In genomic region chr1:58764294-58764978, GRCh38 we compare ENCODE assay signal across 12 cellular contexts. TPM values are rescaled to one million over a fixed set of nuclear protein-coding genes. Genes with fewer than 3 reads are reported as not detected.
A peak's percentile ranks its signal among the peaks of the same experiment; 100 is the strongest.
DNase-seq lines count a peak whose midpoint lies in the region; ATAC-seq and TF ChIP-seq lines count a peak whose summit lies in the region.
"Had no signal": no experiment of that assay in that cellular context is flagged by ENCODE, and none has a peak within 500 bp of the region (broad histone marks: within the 10 kb centered on the region; RNA-seq: fewer than 3 reads in every experiment).

No MANE protein-coding gene starts in this region.

- H3K27me3 Mint-ChIP-seq in activated T-helper 1 cell treated with anti-CD3 and anti-CD28 coated beads, Interleukin-12 subunit alpha, Interleukin-12 subunit beta, Interleukin-2, Interleukin-4 antibody, amounts not matched to agents 30 ng/mL and 10 ng/mL and 1 ng/mL, durations not matched to agents 14 hours and 24 hours and 36 hours (ENCODE audit: insufficient read depth), result peaks cover 8% of the 10 kb centered on the region

- H3K4me3 ChIP-seq in RWPE2 (ENCODE audit: severe bottlenecking) (no peak overlapping the region), skeletal muscle satellite cell (ENCODE audit: low read length) (peak overlapping the region; percentile 33), OCI-LY7 (ENCODE audit: low read depth, low read length, poor library complexity, severe bottlenecking) (no peak overlapping the region)

- H3K9me2 ChIP-seq in OCI-LY7 (ENCODE audit: insufficient read depth, low read length), result no peaks in the 10 kb centered on the region

- H3K27me3 ChIP-seq in RWPE2 (ENCODE audit: insufficient read depth, poor library complexity, severe bottlenecking) (no peaks in the 10 kb centered on the region), skeletal muscle satellite cell (ENCODE audit: control insufficient read depth, insufficient read depth, low read length) (no peaks in the 10 kb centered on the region)

- H3K4me3 Mint-ChIP-seq in activated T-helper 1 cell treated with anti-CD3 and anti-CD28 coated beads, Interleukin-12 subunit alpha, Interleukin-12 subunit beta, Interleukin-2, Interleukin-4 antibody, amounts not matched to agents 30 ng/mL and 10 ng/mL and 1 ng/mL, durations not matched to agents 14 hours and 24 hours and 36 hours, result no peak overlapping the region
- H3K4me3 Mint-ChIP-seq: activated CD8-positive, alpha-beta T cell treated with anti-CD3 and anti-CD28 coated beads, Interleukin-2, amount 10 ng/mL, durations not matched to agents 7 days and 5 days; activated naive CD8-positive, alpha-beta T cell treated with anti-CD3 and anti-CD28 coated beads, Interleukin-2, amount 10 ng/mL, durations not matched to agents 7 days and 5 days had no signal

- no peak overlapping the region for H3K27ac Mint-ChIP-seq in activated T-helper 1 cell treated with anti-CD3 and anti-CD28 coated beads, Interleukin-12 subunit alpha, Interleukin-12 subunit beta, Interleukin-2, Interleukin-4 antibody, amounts not matched to agents 30 ng/mL and 10 ng/mL and 1 ng/mL, durations not matched to agents 14 hours and 24 hours and 36 hours
- H3K27ac Mint-ChIP-seq: activated CD8-positive, alpha-beta T cell treated with anti-CD3 and anti-CD28 coated beads, Interleukin-2, amount 10 ng/mL, durations not matched to agents 7 days and 5 days; activated naive CD8-positive, alpha-beta T cell treated with anti-CD3 and anti-CD28 coated beads, Interleukin-2, amount 10 ng/mL, durations not matched to agents 7 days and 5 days had no signal

- POLR2A ChIA-PET in OCI-LY7 (lab: Charles Lee), result interaction anchor here (0.6 to 0.7 kb wide), 2 partner anchors 52 to 556 kb away, joined by 3 to 4 read pairs; no protein-coding TSS in a partner anchor

- H3K4me2 ChIP-seq in skeletal muscle satellite cell (ENCODE audit: low read length) (peak overlapping the region; percentile 72), OCI-LY7 (ENCODE audit: low read length) (no peak overlapping the region)

- H3K36me3 Mint-ChIP-seq in activated T-helper 1 cell treated with anti-CD3 and anti-CD28 coated beads, Interleukin-12 subunit alpha, Interleukin-12 subunit beta, Interleukin-2, Interleukin-4 antibody, amounts not matched to agents 30 ng/mL and 10 ng/mL and 1 ng/mL, durations not matched to agents 14 hours and 24 hours and 36 hours (ENCODE audit: low read depth), result peaks cover 4% of the 10 kb centered on the region

- no peak for TF ChIP-seq CTCF in RWPE2 (IDR thresholded peaks at IDR 0.05; ENCODE audit: poor library complexity, severe bottlenecking)
- TF ChIP-seq CTCF in OCI-LY7 (conservative IDR thresholded peaks at IDR 0.05; ENCODE audit: low read length), result no peak

- H3K4me1 ChIP-seq in RWPE2 (ENCODE audit: insufficient read depth, poor library complexity, severe bottlenecking) (peaks cover 32% of the 10 kb centered on the region), skeletal muscle satellite cell (ENCODE audit: control insufficient read depth, insufficient read depth, low read length) (peaks cover 62% of the 10 kb centered on the region), OCI-LY7 (ENCODE audit: insufficient read depth, low read length, poor library complexity, severe bottlenecking) (no peaks in the 10 kb centered on the region)

- peak; percentile 65 for ATAC-seq in RWPE2 (ENCODE audit: low read depth)
- ATAC-seq: activated CD8-positive, alpha-beta T cell treated with anti-CD3 and anti-CD28 coated beads, Interleukin-2, amount 10 ng/mL, durations not matched to agents 7 days and 5 days had no signal

- peak overlapping the region; percentile 84 for H3K27ac ChIP-seq in RWPE2 (ENCODE audit: poor library complexity, severe bottlenecking)
- no peak overlapping the region for H3K27ac ChIP-seq in OCI-LY7 (ENCODE audit: low read depth, low read length, poor library complexity, severe bottlenecking)
- H3K27ac ChIP-seq: HL-60 had no signal

- DNase-seq in GM04503 (ENCODE audit: low read depth) (peak; percentile 87), RWPE2 (ENCODE audit: low spot score) (no peak), fibroblast of peridontal ligament (ENCODE audit: extremely low read depth) (peak; percentile 87), OCI-LY7 (ENCODE audit: low spot score) (no peak), SW480 (ENCODE audit: low spot score) (no peak)
- DNase-seq in activated T-helper 1 cell treated with anti-CD3 and anti-CD28 coated beads, Interleukin-12 subunit alpha, Interleukin-12 subunit beta, Interleukin-2, Interleukin-4 antibody, amounts not matched to agents 30 ng/mL and 10 ng/mL and 1 ng/mL, durations not matched to agents 14 hours and 24 hours and 36 hours (ENCODE audit: low spot score), result no peak
- DNase-seq: activated CD8-positive, alpha-beta T cell treated with anti-CD3 and anti-CD28 coated beads, Interleukin-2, amount 10 ng/mL, durations not matched to agents 7 days and 5 days; activated naive CD8-positive, alpha-beta T cell treated with anti-CD3 and anti-CD28 coated beads, Interleukin-2, amount 10 ng/mL, durations not matched to agents 7 days and 5 days; effector CD8-positive, alpha-beta T cell; NCI-H1092 treated with DMSO at 0.1 percent for 48 hours had no signal

- H3K36me3 ChIP-seq in RWPE2 (ENCODE audit: low read depth), result no peaks in the 10 kb centered on the region
- H3K36me3 ChIP-seq in skeletal muscle satellite cell (ENCODE audit: insufficient read depth, low read length), result no peaks in the 10 kb centered on the region
- H3K36me3 ChIP-seq in OCI-LY7 (ENCODE audit: insufficient read depth, low read length), result no peaks in the 10 kb centered on the region

- H3K9ac ChIP-seq in skeletal muscle satellite cell (ENCODE audit: low read depth, low read length), result peak overlapping the region; percentile 78

- H3K9me3 ChIP-seq in RWPE2 (ENCODE audit: severe bottlenecking) (no peaks in the 10 kb centered on the region), skeletal muscle satellite cell (replicated peaks; ENCODE audit: low read length) (no peaks in the 10 kb centered on the region), OCI-LY7 (ENCODE audit: low read length) (no peaks in the 10 kb centered on the region)

- H3K79me2 ChIP-seq in OCI-LY7 (ENCODE audit: insufficient read depth, low read depth, low read length), result no peaks in the 10 kb centered on the region

- intact Hi-C loops in OCI-LY7 (cut with micrococcal nuclease; ENCODE audit: unreplicated experiment), result no loop called here
- intact Hi-C loops in activated T-helper 1 cell treated with anti-CD3 and anti-CD28 coated beads, Interleukin-12 subunit alpha, Interleukin-12 subunit beta, Interleukin-2, Interleukin-4 antibody, amounts not matched to agents 30 ng/mL and 10 ng/mL and 1 ng/mL, durations not matched to agents 14 hours and 24 hours and 36 hours (cut with micrococcal nuclease), result loop anchor here (1.0 kb wide), 1 partner anchor 9 kb away; no protein-coding TSS in a partner anchor

- H3K9me3 Mint-ChIP-seq in activated T-helper 1 cell treated with anti-CD3 and anti-CD28 coated beads, Interleukin-12 subunit alpha, Interleukin-12 subunit beta, Interleukin-2, Interleukin-4 antibody, amounts not matched to agents 30 ng/mL and 10 ng/mL and 1 ng/mL, durations not matched to agents 14 hours and 24 hours and 36 hours, result no peaks in the 10 kb centered on the region
- H3K9me3 Mint-ChIP-seq: activated naive CD8-positive, alpha-beta T cell treated with anti-CD3 and anti-CD28 coated beads, Interleukin-2, amount 10 ng/mL, durations not matched to agents 7 days and 5 days had no signal

- H2AFZ ChIP-seq in OCI-LY7 (ENCODE audit: low read length), result no peak overlapping the region

- peaks cover 7% of the 10 kb centered on the region for H3K4me1 Mint-ChIP-seq in activated T-helper 1 cell treated with anti-CD3 and anti-CD28 coated beads, Interleukin-12 subunit alpha, Interleukin-12 subunit beta, Interleukin-2, Interleukin-4 antibody, amounts not matched to agents 30 ng/mL and 10 ng/mL and 1 ng/mL, durations not matched to agents 14 hours and 24 hours and 36 hours (ENCODE audit: low read depth)

- no TSS peak for BruUV-seq in OCI-LY7 (replicated peaks; lab: Mats Ljungman, UMichigan)

- CTCF ChIA-PET in OCI-LY7 (lab: Charles Lee; ENCODE audit: unreplicated experiment), result no interaction called here

- H4K20me1 ChIP-seq in OCI-LY7 (ENCODE audit: insufficient read depth, low read length), result no peaks in the 10 kb centered on the region

RNA-seq across cellular contexts. Expression of gene JUN, which starts 19.4 kb away (rescaled TPM):
- total RNA-seq in skeletal muscle satellite cell (2012; rRNA removed), result 95.8 and 119 TPM in 2 replicates
- 7.7 and 8.1 TPM in 2 replicates for total RNA-seq in OCI-LY7 (2014; rRNA removed; shearing (Covaris generic))
- 4.2 and 5.3 TPM in 2 replicates for total RNA-seq in OCI-LY7 (2022)
- total RNA-seq in activated T-helper 1 cell treated with anti-CD3 and anti-CD28 coated beads, Interleukin-12 subunit alpha, Interleukin-12 subunit beta, Interleukin-2, Interleukin-4 antibody, amounts not matched to agents 30 ng/mL and 10 ng/mL and 1 ng/mL, durations not matched to agents 14 hours and 24 hours and 36 hours, result 68.5 and 71.6 TPM in 2 replicates

Comparison
In these comparisons a context has a peak if more than half of its experiments do, and no peak if none do; other contexts are left out.
1. DNase-seq: peak in GM04503 (single experiment) and fibroblast of peridontal ligament (single experiment); none in RWPE2 (single experiment), OCI-LY7 (single experiment), activated T-helper 1 cell treated with anti-CD3 and anti-CD28 coated beads, Interleukin-12 subunit alpha, Interleukin-12 subunit beta, Interleukin-2, Interleukin-4 antibody, amounts not matched to agents 30 ng/mL and 10 ng/mL and 1 ng/mL, durations not matched to agents 14 hours and 24 hours and 36 hours (single experiment) and SW480 (single experiment).